Comparison of ENCODE assay signal across 17 cellular contexts in genomic region chr2:69525261-69525660, GRCh38.
"Had no signal": no experiment of that assay in that cellular context is flagged by ENCODE, and none has a peak within 500 bp of the region (broad histone marks: within the 10 kb centered on the region; RNA-seq: fewer than 3 reads in every experiment).

No MANE protein-coding gene starts in this region.

- H3K36me3 ChIP-seq: uterus had no signal

- H3K4me3 Mint-ChIP-seq: activated T-helper 17 cell treated with anti-CD3 and anti-CD28 coated beads, Interleukin-2, amount 50 U/mL, for 72 hours; memory B cell; naive thymus-derived CD8-positive, alpha-beta T cell; stimulated activated memory B cell treated with anti-CD40 and anti-IgM and Interleukin-4, amounts not matched to agents 10 μg/mL and 1 μg/mL and 100 μg/mL, for 72 hours had no signal

- FAIRE-seq: colon, endometrium had no signal

- H3K27ac ChIP-seq: esophagus squamous epithelium, neutrophil, tibial artery, uterus had no signal

- H3K36me3 Mint-ChIP-seq: memory B cell; stimulated activated memory B cell treated with anti-CD40 and anti-IgM and Interleukin-4, amounts not matched to agents 10 μg/mL and 1 μg/mL and 100 μg/mL, for 72 hours had no signal

- H3K4me1 ChIP-seq: esophagus squamous epithelium, tibial artery, uterus had no signal

- H3K27ac Mint-ChIP-seq: activated T-helper 17 cell treated with anti-CD3 and anti-CD28 coated beads, Interleukin-2, amount 50 U/mL, for 72 hours; memory B cell; stimulated activated memory B cell treated with anti-CD40 and anti-IgM and Interleukin-4, amounts not matched to agents 10 μg/mL and 1 μg/mL and 100 μg/mL, for 72 hours had no signal

- H3K27me3 Mint-ChIP-seq: activated T-helper 17 cell treated with anti-CD3 and anti-CD28 coated beads, Interleukin-2, amount 50 U/mL, for 72 hours; memory B cell; naive thymus-derived CD8-positive, alpha-beta T cell; stimulated activated memory B cell treated with anti-CD40 and anti-IgM and Interleukin-4, amounts not matched to agents 10 μg/mL and 1 μg/mL and 100 μg/mL, for 72 hours had no signal

- DNase-seq: activated CD4-positive, alpha-beta T cell treated with anti-CD3 and anti-CD28 coated beads, Interleukin-2, amount 50 U/mL, for 1 hour; activated CD8-positive, alpha-beta memory T cell treated with anti-CD3 and anti-CD28 coated beads for 24 hours; activated naive CD4-positive, alpha-beta T cell treated with Interleukin-2 at 50 U/mL for 16 hours; amniotic stem cell; esophagus squamous epithelium; hippocampal formation; left ventricle myocardium superior; mucosa of descending colon; naive thymus-derived CD8-positive, alpha-beta T cell; tibial artery; uterus had no signal

- H3K27me3 ChIP-seq: esophagus squamous epithelium, neutrophil, tibial artery, uterus had no signal

- ATAC-seq: activated T-helper 17 cell treated with anti-CD3 and anti-CD28 coated beads, Interleukin-2, amount 50 U/mL, for 72 hours; left ventricle myocardium superior; mucosa of descending colon; naive thymus-derived CD8-positive, alpha-beta T cell; stimulated activated memory B cell treated with anti-CD40 and anti-IgM and Interleukin-4, amounts not matched to agents 10 μg/mL and 1 μg/mL and 100 μg/mL, for 72 hours had no signal

- H3K9me3 ChIP-seq: esophagus squamous epithelium, mucosa of descending colon, neutrophil, tibial artery, uterus had no signal

- H3K4me3 ChIP-seq: esophagus squamous epithelium, mucosa of descending colon, tibial artery, uterus had no signal

- H3K9me3 Mint-ChIP-seq: activated T-helper 17 cell treated with anti-CD3 and anti-CD28 coated beads, Interleukin-2, amount 50 U/mL, for 72 hours; memory B cell; naive thymus-derived CD8-positive, alpha-beta T cell; stimulated activated memory B cell treated with anti-CD40 and anti-IgM and Interleukin-4, amounts not matched to agents 10 μg/mL and 1 μg/mL and 100 μg/mL, for 72 hours had no signal

- H3K4me1 Mint-ChIP-seq: activated T-helper 17 cell treated with anti-CD3 and anti-CD28 coated beads, Interleukin-2, amount 50 U/mL, for 72 hours; memory B cell; stimulated activated memory B cell treated with anti-CD40 and anti-IgM and Interleukin-4, amounts not matched to agents 10 μg/mL and 1 μg/mL and 100 μg/mL, for 72 hours had no signal
